In genomic region chr7:44764081-44764480, GRCh38 we compare ENCODE assay signal across 20 cellular contexts. TPM values are rescaled to one million over a fixed set of nuclear protein-coding genes. Genes with fewer than 3 reads are reported as not detected.
DNase-seq lines count a peak whose midpoint lies in the region; TF ChIP-seq lines count a peak whose summit lies in the region.
"Had no signal": no experiment of that assay in that cellular context is flagged by ENCODE, and none has a peak within 500 bp of the region (broad histone marks: within the 10 kb centered on the region; RNA-seq: fewer than 3 reads in every experiment).

No MANE protein-coding gene starts in this region.

- H3K4me3 ChIP-seq in H7 (ENCODE audit: insufficient read depth, low read depth, low read length) = no peak overlapping the region
- no peak overlapping the region for H3K4me3 ChIP-seq in trophoblast cell (ENCODE audit: low read depth, low read length)
- no peak overlapping the region for H3K4me3 ChIP-seq in coronary artery
- no peak overlapping the region for H3K4me3 ChIP-seq in Caco-2 (ENCODE audit: low read depth, low read length)
- H3K4me3 ChIP-seq: BLaER1, GM12878, HAP-1, K562 had no signal

- H3K23ac ChIP-seq in trophoblast cell (ENCODE audit: low read length) = no peak overlapping the region

- peaks cover 6% of the 10 kb centered on the region for H3K4me1 Mint-ChIP-seq in Caco-2 (ENCODE audit: low read depth, unreplicated experiment)

- no peak overlapping the region for H4K91ac ChIP-seq in trophoblast cell (ENCODE audit: low read depth, low read length)

- H3K9ac ChIP-seq in trophoblast cell (ENCODE audit: low read length) = no peak overlapping the region
- H3K9ac ChIP-seq: BLaER1 had no signal

- H3K27ac Mint-ChIP-seq in Caco-2 (ENCODE audit: unreplicated experiment) = no peak overlapping the region

- DNase-seq in GM13976 (ENCODE audit: low spot score) (peak; percentile 11), H7 (peak; percentile 19), epidermal melanocyte (ENCODE audit: insufficient read length, low spot score) (peak; percentile 13), trophoblast cell (peak; percentile 60 to 86), ACHN (no peak), coronary artery (ENCODE audit: low spot score) (no peak), Caco-2 (no peak)
- DNase-seq in stimulated activated CD4-positive, alpha-beta T cell treated with anti-CD3 and anti-CD28 coated beads, Interleukin-2, amount 100 ng/mL, for 24 hours = no peak
- DNase-seq: AML-193; CD4-positive, alpha-beta memory T cell; DMS 273 treated with DMSO at 0.1 percent for 48 hours; DND-41; EL; IMR-90 had no signal

- H3K27me3 ChIP-seq in H7 (ENCODE audit: control insufficient read depth, insufficient read depth, low read length) (no peaks in the 10 kb centered on the region), trophoblast cell (ENCODE audit: insufficient read depth, low read length) (no peaks in the 10 kb centered on the region), Caco-2 (replicated peaks; ENCODE audit: control insufficient read depth, insufficient read depth, low read length) (no peaks in the 10 kb centered on the region)
- H3K27me3 ChIP-seq: BLaER1 had no signal

- no peak overlapping the region for H2BK5ac ChIP-seq in trophoblast cell (ENCODE audit: low read depth, low read length, poor library complexity)

- no peak overlapping the region for H2BK12ac ChIP-seq in trophoblast cell (ENCODE audit: low read length)

- no peak overlapping the region for H3K27ac ChIP-seq in trophoblast cell (ENCODE audit: low read depth, low read length)
- H3K27ac ChIP-seq in coronary artery = no peak overlapping the region
- H3K27ac ChIP-seq: BLaER1, HL-60 had no signal

- WGBS in trophoblast cell (ENCODE audit: extremely low coverage, insufficient coverage, insufficient read length) = no CpG with 5 or more reads among the region's 6 CpGs

- H3K9me3 ChIP-seq in trophoblast cell (ENCODE audit: insufficient read depth, low read depth, low read length) = peaks cover 1% of the 10 kb centered on the region
- no peaks in the 10 kb centered on the region for H3K9me3 ChIP-seq in Caco-2
- H3K9me3 ChIP-seq: BLaER1, HAP-1 had no signal

- POLR2A ChIA-PET in Caco-2 (lab: Charles Lee) = interaction anchor here (0.7 kb wide), 1 partner anchor 84 kb away, joined by 3 read pairs; the partner anchor contains the start of gene H2AZ2

- no TSS peak for BruUV-seq in Caco-2 (replicated peaks; lab: Mats Ljungman, UMichigan)

- no peak overlapping the region for H2AFZ ChIP-seq in trophoblast cell (ENCODE audit: insufficient read depth, low read length, poor library complexity)

- H3K14ac ChIP-seq in trophoblast cell (ENCODE audit: low read length) = no peak overlapping the region

- intact Hi-C loops in Caco-2 (cut with micrococcal nuclease; ENCODE audit: unreplicated experiment) = no loop called here

- in situ Hi-C loops in GM13976 (cut with MboI; ENCODE audit: low sequenced_read_pairs, unreplicated experiment) (loop anchor here (25.0 kb wide), 1 partner anchor 177 kb away; the partner anchor contains the start of gene TMED4), ACHN (cut with HindIII; ENCODE audit: low pct_ligation_motif_present, low pct_unique_long_range_greater_than_20kb, low sequenced_read_pairs) (no loop called here)

- no peak for TF ChIP-seq CTCF in GM13976 (IDR thresholded peaks at IDR 0.05; ENCODE audit: borderline replicate concordance, control extremely low read depth, extremely low read depth, insufficient read depth, missing control alignments)
- TF ChIP-seq CTCF in coronary artery (IDR thresholded peaks at IDR 0.05) = no peak
- no peak for TF ChIP-seq CTCF in Caco-2 (IDR thresholded peaks at IDR 0.05; ENCODE audit: insufficient read depth in 1 of 2, low read depth in 1 of 2, low read length in 1 of 2, severe bottlenecking in 1 of 2, unreplicated experiment in 1 of 2)

- H3K4me3 Mint-ChIP-seq in Caco-2 (ENCODE audit: unreplicated experiment) = no peak overlapping the region
- H3K4me3 Mint-ChIP-seq: CD14-positive monocyte; CD4-positive, alpha-beta memory T cell had no signal

- H4K12ac ChIP-seq in trophoblast cell (ENCODE audit: low read depth, low read length) = no peak overlapping the region

- H3K4me1 ChIP-seq in trophoblast cell (ENCODE audit: control insufficient read depth in 1 of 2, insufficient read depth in 2 of 2, low read length in 2 of 2) (no peaks in the 10 kb centered on the region), Caco-2 (peaks cover 15% of the 10 kb centered on the region)
- H3K4me1 ChIP-seq: HAP-1 had no signal

- no peaks in the 10 kb centered on the region for H3K27me3 Mint-ChIP-seq in Caco-2 (ENCODE audit: insufficient read depth, unreplicated experiment)
- H3K27me3 Mint-ChIP-seq: CD4-positive, alpha-beta memory T cell had no signal

- H3K9me3 Mint-ChIP-seq in Caco-2 (ENCODE audit: unreplicated experiment) = no peaks in the 10 kb centered on the region
- H3K9me3 Mint-ChIP-seq: CD14-positive monocyte; CD4-positive, alpha-beta memory T cell had no signal

- no peaks in the 10 kb centered on the region for H3K79me1 ChIP-seq in trophoblast cell (ENCODE audit: low read length)

- H3K36me3 ChIP-seq in H7 (replicated peaks; ENCODE audit: control insufficient read depth, insufficient read depth, low read length) (peaks cover 53% of the 10 kb centered on the region), trophoblast cell (ENCODE audit: control insufficient read depth in 1 of 2, insufficient read depth in 2 of 2, low read length in 2 of 2) (peaks cover 73 to 84% of the 10 kb centered on the region in 2 experiments), Caco-2 (ENCODE audit: control insufficient read depth, insufficient read depth, low read length) (no peaks in the 10 kb centered on the region; the same call in none of the 2 replicates)

- H4K8ac ChIP-seq in trophoblast cell (ENCODE audit: low read depth, low read length) = no peak overlapping the region

- H2BK120ac ChIP-seq in trophoblast cell (ENCODE audit: insufficient read depth, low read length, poor library complexity) = no peak overlapping the region

- H3K18ac ChIP-seq in trophoblast cell (ENCODE audit: low read length) = no peak overlapping the region

- CTCF ChIA-PET in Caco-2 (lab: Charles Lee) = no interaction called here

- H3K79me2 ChIP-seq in trophoblast cell (ENCODE audit: control insufficient read depth, insufficient read depth, low read length, poor library complexity) = no peaks in the 10 kb centered on the region

- H2AK5ac ChIP-seq in trophoblast cell (ENCODE audit: low read length) = no peak overlapping the region

- no peak overlapping the region for H3K4ac ChIP-seq in trophoblast cell (ENCODE audit: low read depth, low read length)

- peaks cover 46% of the 10 kb centered on the region for H3K36me3 Mint-ChIP-seq in Caco-2 (ENCODE audit: insufficient read depth, unreplicated experiment)

- H3K4me2 ChIP-seq in trophoblast cell (ENCODE audit: low read length) = no peak overlapping the region
- H3K4me2 ChIP-seq: BLaER1 had no signal

RNA-seq across cellular contexts. Expression of gene ZMIZ2, which starts 15.4 kb away (rescaled TPM):
- 16.6 and 17.9 TPM in 2 replicates for total RNA-seq in H7 (2014; rRNA removed; shearing (Covaris generic))
- 27.0 and 27.4 TPM in 2 replicates for polyA plus RNA-seq in trophoblast cell (2013)
- 69.0 and 72.1 TPM in 2 replicates for total RNA-seq in Caco-2 (2022)

RNA-seq across cellular contexts. Expression of gene PPIA, which starts 32.4 kb away (rescaled TPM):
- total RNA-seq in H7 (2014; rRNA removed; shearing (Covaris generic)) = 3,731 and 4,122 TPM in 2 replicates
- polyA plus RNA-seq in trophoblast cell (2013) = 1,607 and 1,645 TPM in 2 replicates
- total RNA-seq in Caco-2 (2022) = 2,104 and 2,207 TPM in 2 replicates

Comparison
In these comparisons a context has a peak if more than half of its experiments do, and no peak if none do; other contexts are left out.
1. DNase-seq: peak in GM13976 (single experiment), H7 (single experiment), epidermal melanocyte (single experiment) and trophoblast cell (2 of 2); none in ACHN (single experiment), coronary artery (single experiment), Caco-2 (0 of 2) and stimulated activated CD4-positive, alpha-beta T cell treated with anti-CD3 and anti-CD28 coated beads, Interleukin-2, amount 100 ng/mL, for 24 hours (0 of 2).